Comparison of ENCODE assay signal across 14 cellular contexts in the genomic region with DNA sequence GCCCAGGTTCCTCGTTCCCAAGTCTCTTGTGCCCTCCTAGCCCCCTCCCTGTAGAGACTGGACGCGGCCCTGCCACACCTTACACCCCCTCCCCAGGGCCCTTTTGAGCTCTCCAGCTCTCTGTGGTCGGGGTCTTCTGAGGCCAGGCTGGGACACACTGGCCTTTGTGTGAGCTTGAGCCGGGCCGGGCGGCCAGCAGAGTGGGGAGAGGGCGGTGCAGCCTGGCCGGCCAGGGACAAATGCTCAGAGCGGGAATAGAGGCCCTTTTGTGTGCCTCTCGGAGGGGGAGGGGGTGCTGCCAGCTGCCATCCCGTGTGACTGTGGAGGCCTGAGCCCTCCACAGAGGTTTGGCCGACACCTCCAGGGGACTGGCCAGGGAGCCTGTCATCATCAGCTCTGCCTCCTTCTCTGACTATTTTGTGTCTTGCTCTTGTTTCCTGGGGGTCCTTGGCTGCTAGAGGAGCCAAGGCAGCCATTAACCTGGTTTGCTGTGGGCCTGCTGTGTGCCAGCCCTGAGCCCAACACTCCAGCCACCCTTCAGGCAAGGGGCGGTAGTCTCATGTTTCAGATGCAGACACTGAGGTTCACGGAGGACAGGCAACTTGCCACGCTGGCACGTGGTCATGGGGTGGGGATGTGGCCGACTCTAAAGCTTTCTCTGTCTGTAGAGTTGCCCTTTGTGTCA. TPM values are rescaled to one million over a fixed set of nuclear protein-coding genes. Genes with fewer than 3 reads are reported as not detected.
A peak's percentile ranks its signal among the peaks of the same experiment; 100 is the strongest.
DNase-seq lines count a peak whose midpoint lies in the region; ATAC-seq and TF ChIP-seq lines count a peak whose summit lies in the region.
"Had no signal": no experiment of that assay in that cellular context is flagged by ENCODE, and none has a peak within 500 bp of the region (broad histone marks: within the 10 kb centered on the region; RNA-seq: fewer than 3 reads in every experiment).

No MANE protein-coding gene starts in this region.

- H3K27me3 Mint-ChIP-seq in activated CD4-positive, alpha-beta T cell treated with anti-CD3 and anti-CD28 coated beads, Interleukin-2, amount 10 ng/mL, durations not matched to agents 24 days and 14 days, result no peaks in the 10 kb centered on the region
- H3K27me3 Mint-ChIP-seq: activated CD8-positive, alpha-beta T cell treated with anti-CD3 and anti-CD28 coated beads for 36 hours; CD4-positive, alpha-beta T cell had no signal

- peak overlapping the region; percentile 5 for H3K27ac ChIP-seq in left ventricle myocardium inferior (replicated peaks)

- DNase-seq in COLO829 (ENCODE audit: low spot score) (peak; percentile 81), SK-MEL-5 (ENCODE audit: low read depth, low spot score) (peak; percentile 91), left ventricle myocardium inferior (peak; percentile 25), pons (ENCODE audit: low spot score) (peak; percentile 97), activated T-cell treated with anti-CD3 and anti-CD28 coated beads for 4 hours (no peak)
- DNase-seq in activated CD4-positive, alpha-beta T cell treated with anti-CD3 and anti-CD28 coated beads, Interleukin-2, amount 10 ng/mL, durations not matched to agents 24 days and 14 days, result no peak
- DNase-seq in stimulated activated CD4-positive, alpha-beta T cell treated with anti-CD3 and anti-CD28 coated beads, Interleukin-2, amount 100 ng/mL, for 24 hours, result no peak
- DNase-seq: activated CD8-positive, alpha-beta T cell treated with anti-CD3 and anti-CD28 coated beads for 36 hours; activated naive CD4-positive, alpha-beta T cell treated with anti-CD3 and anti-CD28 coated beads for 36 hours; CD4-positive, alpha-beta T cell; NCI-H1048; T-helper 1 cell had no signal

- no peaks in the 10 kb centered on the region for H3K9me3 Mint-ChIP-seq in activated CD4-positive, alpha-beta T cell treated with anti-CD3 and anti-CD28 coated beads, Interleukin-2, amount 10 ng/mL, durations not matched to agents 24 days and 14 days
- H3K9me3 Mint-ChIP-seq: activated CD8-positive, alpha-beta T cell treated with anti-CD3 and anti-CD28 coated beads for 36 hours; activated naive CD4-positive, alpha-beta T cell treated with anti-CD3 and anti-CD28 coated beads for 36 hours; CD4-positive, alpha-beta T cell had no signal

- no peaks in the 10 kb centered on the region for H3K36me3 ChIP-seq in left ventricle myocardium inferior

- H3K9me3 ChIP-seq in left ventricle myocardium inferior (replicated peaks), result no peaks in the 10 kb centered on the region

- in situ Hi-C loops in SK-MEL-5 (cut with HindIII; ENCODE audit: low pct_unique_long_range_greater_than_20kb, low sequenced_read_pairs), result no loop called here

- no peak for ATAC-seq in GM21447 (IDR thresholded peaks at IDR 0.05; ENCODE audit: unreplicated experiment)
- ATAC-seq: activated CD8-positive, alpha-beta T cell treated with anti-CD3 and anti-CD28 coated beads for 36 hours had no signal

- no peak overlapping the region for H3K4me3 Mint-ChIP-seq in activated CD4-positive, alpha-beta T cell treated with anti-CD3 and anti-CD28 coated beads, Interleukin-2, amount 10 ng/mL, durations not matched to agents 24 days and 14 days
- H3K4me3 Mint-ChIP-seq: activated CD8-positive, alpha-beta T cell treated with anti-CD3 and anti-CD28 coated beads for 36 hours; activated naive CD4-positive, alpha-beta T cell treated with anti-CD3 and anti-CD28 coated beads for 36 hours; CD4-positive, alpha-beta T cell had no signal

- TF ChIP-seq CTCF in left ventricle myocardium inferior (IDR thresholded peaks at IDR 0.05; ENCODE audit: borderline replicate concordance), result no peak

- no peak overlapping the region for H3K4me3 ChIP-seq in left ventricle myocardium inferior
- H3K4me3 ChIP-seq: skin epidermis had no signal

- H3K4me1 ChIP-seq in left ventricle myocardium inferior, result peaks cover 29% of the 10 kb centered on the region

- no peaks in the 10 kb centered on the region for H3K4me1 Mint-ChIP-seq in activated CD4-positive, alpha-beta T cell treated with anti-CD3 and anti-CD28 coated beads, Interleukin-2, amount 10 ng/mL, durations not matched to agents 24 days and 14 days

- no peaks in the 10 kb centered on the region for H3K36me3 Mint-ChIP-seq in activated CD4-positive, alpha-beta T cell treated with anti-CD3 and anti-CD28 coated beads, Interleukin-2, amount 10 ng/mL, durations not matched to agents 24 days and 14 days (ENCODE audit: low read depth)

- no peaks in the 10 kb centered on the region for H3K27me3 ChIP-seq in left ventricle myocardium inferior (ENCODE audit: low read depth)

- intact Hi-C loops in left ventricle myocardium inferior (cut with micrococcal nuclease), result no loop called here
- intact Hi-C loops in activated CD4-positive, alpha-beta T cell treated with anti-CD3 and anti-CD28 coated beads, Interleukin-2, amount 10 ng/mL, durations not matched to agents 24 days and 14 days (cut with micrococcal nuclease), result no loop called here

- H3K27ac Mint-ChIP-seq in activated CD4-positive, alpha-beta T cell treated with anti-CD3 and anti-CD28 coated beads, Interleukin-2, amount 10 ng/mL, durations not matched to agents 24 days and 14 days, result no peak overlapping the region
- H3K27ac Mint-ChIP-seq: activated CD8-positive, alpha-beta T cell treated with anti-CD3 and anti-CD28 coated beads for 36 hours; activated naive CD4-positive, alpha-beta T cell treated with anti-CD3 and anti-CD28 coated beads for 36 hours; CD4-positive, alpha-beta T cell had no signal

RNA-seq across cellular contexts. Expression of a gene that starts 13.6 kb away (rescaled TPM):
- 8.5 and 8.9 TPM in 2 replicates for total RNA-seq in SK-MEL-5 (2014; rRNA removed; shearing (Covaris generic))
- 19.0 and 19.5 TPM in 2 replicates for polyA plus RNA-seq in SK-MEL-5 (2015; cell fraction: cytosol; rRNA removed)
- polyA plus RNA-seq in SK-MEL-5 (2015; cell fraction: nucleus; rRNA removed), result 2.8 and 5.5 TPM in 2 replicates
- total RNA-seq in left ventricle myocardium inferior, result 20.0 TPM
- 1.3 and 1.5 TPM in 2 replicates for total RNA-seq in activated CD4-positive, alpha-beta T cell treated with anti-CD3 and anti-CD28 coated beads, Interleukin-2, amount 10 ng/mL, durations not matched to agents 24 days and 14 days

Comparison
In these comparisons a context has a peak if more than half of its experiments do, and no peak if none do; other contexts are left out.
1. DNase-seq: peak in COLO829 (single experiment), SK-MEL-5 (single experiment), left ventricle myocardium inferior (single experiment) and pons (single experiment); none in activated T-cell treated with anti-CD3 and anti-CD28 coated beads for 4 hours (single experiment), activated CD4-positive, alpha-beta T cell treated with anti-CD3 and anti-CD28 coated beads, Interleukin-2, amount 10 ng/mL, durations not matched to agents 24 days and 14 days (single experiment) and stimulated activated CD4-positive, alpha-beta T cell treated with anti-CD3 and anti-CD28 coated beads, Interleukin-2, amount 100 ng/mL, for 24 hours (0 of 2).